Comparison of ENCODE assay signal across 11 cellular contexts in genomic region chr9:137030006-137030405, GRCh38. TPM values are rescaled to one million over a fixed set of nuclear protein-coding genes. Genes with fewer than 3 reads are reported as not detected.
A peak's percentile ranks its signal among the peaks of the same experiment; 100 is the strongest.
DNase-seq lines count a peak whose midpoint lies in the region; ATAC-seq and TF ChIP-seq lines count a peak whose summit lies in the region.
"Had no signal": no experiment of that assay in that cellular context is flagged by ENCODE, and none has a peak within 500 bp of the region (broad histone marks: within the 10 kb centered on the region; RNA-seq: fewer than 3 reads in every experiment).

No MANE protein-coding gene starts in this region.

- intact Hi-C loops in dorsolateral prefrontal cortex (cut with DNase I): no loop called here
- intact Hi-C loops in left cardiac atrium (cut with DNase I): loop anchor here in 1 of 2 donors (5.0 kb wide), 1 partner anchor 83 kb away; the partner anchor contains the start of gene C8G

- peaks cover 57% of the 10 kb centered on the region for H3K4me1 Mint-ChIP-seq in activated CD4-positive, alpha-beta T cell treated with anti-CD3 and anti-CD28 coated beads, Interleukin-2, amount 10 ng/mL, durations not matched to agents 7 days and 5 days

- H3K27ac ChIP-seq in dorsolateral prefrontal cortex (peak overlapping the region in 58 of 59 donors; percentile 57 to 100 (median 98)), skin epidermis (peak overlapping the region in 17 of 21 experiments; percentile 0 to 92 (median 74))
- H3K27ac ChIP-seq: pancreas had no signal

- H3K4me3 ChIP-seq in NT2/D1 (ENCODE audit: insufficient read length, low read depth) (no peak overlapping the region), dorsolateral prefrontal cortex (peak overlapping the region in 8 of 59 donors; percentile 71 to 91 (median 86)), skin epidermis (peak overlapping the region; percentile 13 to 58 (median 19))
- H3K4me3 ChIP-seq: lung, pancreas had no signal

- H3K4me1 ChIP-seq in NT2/D1 (ENCODE audit: insufficient read depth, insufficient read length): peaks cover 41% of the 10 kb centered on the region

- TF ChIP-seq CTCF in dorsolateral prefrontal cortex (IDR thresholded peaks at IDR 0.05 in 54 of 56, conservative IDR thresholded peaks at IDR 0.05 in 2 of 56; ENCODE audit: low read depth in 1 of 56, partially characterized antibody in 56 of 56): no peak

- H3K36me3 Mint-ChIP-seq in activated CD4-positive, alpha-beta T cell treated with anti-CD3 and anti-CD28 coated beads, Interleukin-2, amount 10 ng/mL, durations not matched to agents 7 days and 5 days (ENCODE audit: low read depth): peaks cover 2% of the 10 kb centered on the region

- no peaks in the 10 kb centered on the region for H3K27me3 Mint-ChIP-seq in activated CD4-positive, alpha-beta T cell treated with anti-CD3 and anti-CD28 coated beads, Interleukin-2, amount 10 ng/mL, durations not matched to agents 7 days and 5 days

- H3K4me3 Mint-ChIP-seq in activated CD4-positive, alpha-beta T cell treated with anti-CD3 and anti-CD28 coated beads, Interleukin-2, amount 10 ng/mL, durations not matched to agents 7 days and 5 days: peak overlapping the region; percentile 75

- peak overlapping the region; percentile 87 for H3K27ac Mint-ChIP-seq in activated CD4-positive, alpha-beta T cell treated with anti-CD3 and anti-CD28 coated beads, Interleukin-2, amount 10 ng/mL, durations not matched to agents 7 days and 5 days

- H3K27me3 ChIP-seq in NT2/D1 (ENCODE audit: insufficient read depth, insufficient read length): peaks cover 42% of the 10 kb centered on the region
- H3K27me3 ChIP-seq in dorsolateral prefrontal cortex: no peaks in the 10 kb centered on the region
- H3K27me3 ChIP-seq: pancreas had no signal

- H3K36me3 ChIP-seq in NT2/D1 (ENCODE audit: insufficient read depth, insufficient read length, low read length): no peaks in the 10 kb centered on the region
- H3K36me3 ChIP-seq: pancreas had no signal

- CTCF ChIA-PET in activated CD4-positive, alpha-beta T cell treated with anti-CD3 and anti-CD28 coated beads, Interleukin-2, amount 10 ng/mL, durations not matched to agents 7 days and 5 days (lab: Charles Lee): interaction anchor here (0.6 to 14.0 kb wide), 43 partner anchors 8 to 301 kb away, joined by 3 to 157 read pairs (median 6); partner anchors contain the start of genes AJM1, CLIC3, MAN1B1 and NPDC1

- no peak for DNase-seq in activated CD4-positive, alpha-beta T cell treated with anti-CD3 and anti-CD28 coated beads, Interleukin-2, amount 10 ng/mL, durations not matched to agents 7 days and 5 days
- DNase-seq in activated CD4-positive, alpha-beta T cell treated with anti-CD3 and anti-CD28 coated beads, Interleukin-2, amount 50 U/mL, for 4 hours: no peak
- DNase-seq in NT2/D1 (ENCODE audit: low read depth, low spot score) (no peak), dorsolateral prefrontal cortex (no peak), anterior cingulate cortex (lab: John Stamatoyannopoulos, UW) (no peak), left cardiac atrium (no peak)

- H3K9ac ChIP-seq in NT2/D1 (ENCODE audit: insufficient read length, low read depth): peak overlapping the region; percentile 61

- ATAC-seq in HG03571 (IDR thresholded peaks at IDR 0.05; ENCODE audit: unreplicated experiment) (no peak), left cardiac atrium (no peak)

- POLR2A ChIA-PET in activated CD4-positive, alpha-beta T cell treated with anti-CD3 and anti-CD28 coated beads, Interleukin-2, amount 10 ng/mL, durations not matched to agents 7 days and 5 days (lab: Charles Lee): no interaction called here

- H3K9me3 Mint-ChIP-seq in activated CD4-positive, alpha-beta T cell treated with anti-CD3 and anti-CD28 coated beads, Interleukin-2, amount 10 ng/mL, durations not matched to agents 7 days and 5 days: no peaks in the 10 kb centered on the region

- no peaks in the 10 kb centered on the region for H3K9me3 ChIP-seq in NT2/D1 (ENCODE audit: insufficient read depth, low read length)
- H3K9me3 ChIP-seq: pancreas had no signal

RNA-seq across cellular contexts. Expression of gene FUT7, which starts 1.9 kb away (rescaled TPM):
- total RNA-seq in activated CD4-positive, alpha-beta T cell treated with anti-CD3 and anti-CD28 coated beads, Interleukin-2, amount 10 ng/mL, durations not matched to agents 7 days and 5 days: 10 to 100 TPM in 1 of 2 experiments, 1 to 10 TPM in 1; 8.9 to 10.3 TPM
- total RNA-seq in dorsolateral prefrontal cortex (1 to 10 TPM in 3 of 120 experiments, under 1 TPM in 54, not detected in 63; 0.14 to 1.7 (median 0.33) TPM), left cardiac atrium (under 1 TPM; 0.24 to 0.35 TPM)

RNA-seq across cellular contexts. Expression of gene ABCA2, which starts 2.0 kb away (rescaled TPM):
- 10 to 100 TPM; 67.7 to 70.3 TPM for total RNA-seq in activated CD4-positive, alpha-beta T cell treated with anti-CD3 and anti-CD28 coated beads, Interleukin-2, amount 10 ng/mL, durations not matched to agents 7 days and 5 days
- total RNA-seq in dorsolateral prefrontal cortex (1,000 to 10,000 TPM in 22 of 120 experiments, 100 to 1,000 TPM in 98; 266 to 2,644 (median 606) TPM), left cardiac atrium (10 to 100 TPM; 30.0 to 33.2 TPM)

RNA-seq across cellular contexts. Expression of gene NPDC1, which starts 16.0 kb away (rescaled TPM):
- total RNA-seq in activated CD4-positive, alpha-beta T cell treated with anti-CD3 and anti-CD28 coated beads, Interleukin-2, amount 10 ng/mL, durations not matched to agents 7 days and 5 days: 10 to 100 TPM; 35.5 to 41.4 TPM
- 100 to 1,000 TPM; 142 to 297 (median 214) TPM for total RNA-seq in dorsolateral prefrontal cortex
- total RNA-seq in left cardiac atrium: 10 to 100 TPM; 75.4 to 87.3 TPM

RNA-seq across cellular contexts. Expression of gene ENTPD2, which starts 23.9 kb away (rescaled TPM):
- not detected for total RNA-seq in activated CD4-positive, alpha-beta T cell treated with anti-CD3 and anti-CD28 coated beads, Interleukin-2, amount 10 ng/mL, durations not matched to agents 7 days and 5 days
- total RNA-seq in dorsolateral prefrontal cortex (10 to 100 TPM in 105 of 120 experiments, 1 to 10 TPM in 15; 4.7 to 47.5 (median 15.7) TPM), left cardiac atrium (1 to 10 TPM in 1 of 2 donors, under 1 TPM in 1; 0.60 to 2.2 TPM)
- total RNA-seq: T-helper 1 cell treated with Interleukin-12 subunit alpha and Interleukin-12 subunit beta and Interleukin-4 antibody, amounts not matched to agents 30 ng/mL and 1 ng/mL, for 36 hours had no signal

RNA-seq across cellular contexts. Expression of gene CLIC3, which starts 33.6 kb away (rescaled TPM):
- total RNA-seq in activated CD4-positive, alpha-beta T cell treated with anti-CD3 and anti-CD28 coated beads, Interleukin-2, amount 10 ng/mL, durations not matched to agents 7 days and 5 days: 1 to 10 TPM; 2.6 to 4.4 TPM
- 1 to 10 TPM in 30 of 120 experiments, under 1 TPM in 28, not detected in 62; 0.47 to 3.2 (median 1.0) TPM for total RNA-seq in dorsolateral prefrontal cortex
- 1 to 10 TPM; 2.6 to 8.5 TPM for total RNA-seq in left cardiac atrium
